8 cellular contexts compared by ENCODE assay signal in the genomic region with DNA sequence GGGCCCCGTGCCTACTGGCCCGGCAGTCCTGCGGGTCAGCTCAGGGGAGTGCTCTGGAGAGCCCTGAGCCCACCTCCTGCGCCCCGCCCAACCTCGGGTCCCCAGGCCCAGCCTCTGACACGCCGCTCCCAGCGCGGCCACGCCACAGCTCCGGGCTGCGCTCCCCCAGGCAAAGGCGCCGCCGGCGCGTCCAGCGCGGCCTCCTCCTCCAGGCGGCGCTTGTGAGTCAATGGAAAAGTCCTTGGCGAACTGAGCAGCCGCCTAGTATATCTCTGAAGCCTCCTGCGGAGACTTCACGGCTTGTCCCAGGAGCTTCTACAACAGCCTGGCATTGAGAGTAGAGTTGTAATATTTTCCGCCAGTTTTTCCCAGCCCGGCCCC. TPM values are rescaled to one million over a fixed set of nuclear protein-coding genes. Genes with fewer than 3 reads are reported as not detected.
DNase-seq lines count a peak whose midpoint lies in the region; ATAC-seq and TF ChIP-seq lines count a peak whose summit lies in the region.

No MANE protein-coding gene starts in this region.

- DNase-seq in D341Med (ENCODE audit: low spot score) (peak; percentile 86), RWPE1 (ENCODE audit: low spot score) (peak; percentile 65), glutamatergic neuron (peak; percentile 93), osteoblast (ENCODE audit: insufficient read length, low spot score, missing footprints) (peak; percentile 97), substantia nigra (lab: John Stamatoyannopoulos, UW) (peak in 32 of 49 donors; percentile 7 to 73 (median 35))
- peak; percentile 75 for DNase-seq in activated naive CD4-positive, alpha-beta T cell treated with anti-CD3 and anti-CD28 coated beads, Interleukin-2, amount 10 ng/mL, durations not matched to agents 7 days and 5 days

- peak; percentile 59 for ATAC-seq in HG02642 (IDR thresholded peaks at IDR 0.05; ENCODE audit: poor library complexity, unreplicated experiment)
- no peak for ATAC-seq in GM18873 (IDR thresholded peaks at IDR 0.05; ENCODE audit: low FRiP score, unreplicated experiment)

- CTCF ChIA-PET in RWPE1 (lab: Yijun Ruan, JAX) = interaction anchor here (0.6 to 1.8 kb wide), 20 partner anchors 9 to 540 kb away, joined by 3 to 7 read pairs (median 4); a partner anchor contains a TSS
- CTCF ChIA-PET in activated naive CD4-positive, alpha-beta T cell treated with anti-CD3 and anti-CD28 coated beads, Interleukin-2, amount 10 ng/mL, durations not matched to agents 7 days and 5 days (lab: Charles Lee) = interaction anchor here (0.8 to 1.5 kb wide), 3 partner anchors 9 to 352 kb away, joined by 3 to 9 read pairs (median 3); no protein-coding TSS in a partner anchor

- no peaks in the 10 kb centered on the region for H3K36me3 Mint-ChIP-seq in activated naive CD4-positive, alpha-beta T cell treated with anti-CD3 and anti-CD28 coated beads, Interleukin-2, amount 10 ng/mL, durations not matched to agents 7 days and 5 days
- no peaks in the 10 kb centered on the region for H3K36me3 Mint-ChIP-seq in glutamatergic neuron (ENCODE audit: unreplicated experiment)

- peaks cover 14% of the 10 kb centered on the region for H3K4me1 Mint-ChIP-seq in activated naive CD4-positive, alpha-beta T cell treated with anti-CD3 and anti-CD28 coated beads, Interleukin-2, amount 10 ng/mL, durations not matched to agents 7 days and 5 days
- H3K4me1 Mint-ChIP-seq in glutamatergic neuron (ENCODE audit: low read depth, unreplicated experiment) = no peaks in the 10 kb centered on the region

- H3K9me3 ChIP-seq in osteoblast (ENCODE audit: low read depth, low read length) = no peaks in the 10 kb centered on the region

- TF ChIP-seq CTCF in RWPE1 (conservative IDR thresholded peaks at IDR 0.05; ENCODE audit: low read depth) (peak; percentile 90), glutamatergic neuron (IDR thresholded peaks at IDR 0.05; ENCODE audit: partially characterized antibody, unreplicated experiment) (peak; percentile 81), osteoblast (IDR thresholded peaks at IDR 0.05; ENCODE audit: extremely low read depth, low read depth, low read length) (peak; percentile 67)

- H3K4me3 ChIP-seq in osteoblast (ENCODE audit: insufficient read depth, low read length) = peak overlapping the region; percentile 53

- peaks cover 37% of the 10 kb centered on the region for H3K27me3 ChIP-seq in osteoblast (ENCODE audit: insufficient read depth, low read length)

- H4K20me1 ChIP-seq in osteoblast (ENCODE audit: insufficient read depth, low read length) = no peaks in the 10 kb centered on the region

- peak overlapping the region; percentile 68 for H3K4me3 Mint-ChIP-seq in activated naive CD4-positive, alpha-beta T cell treated with anti-CD3 and anti-CD28 coated beads, Interleukin-2, amount 10 ng/mL, durations not matched to agents 7 days and 5 days
- H3K4me3 Mint-ChIP-seq in glutamatergic neuron (ENCODE audit: unreplicated experiment) = peak overlapping the region; percentile 81

- H3K4me1 ChIP-seq in osteoblast (ENCODE audit: insufficient read depth, low read length) = peaks cover 6% of the 10 kb centered on the region

- H3K9me3 Mint-ChIP-seq in activated naive CD4-positive, alpha-beta T cell treated with anti-CD3 and anti-CD28 coated beads, Interleukin-2, amount 10 ng/mL, durations not matched to agents 7 days and 5 days = no peaks in the 10 kb centered on the region
- H3K9me3 Mint-ChIP-seq in glutamatergic neuron (ENCODE audit: unreplicated experiment) = peaks cover 2% of the 10 kb centered on the region

- H3K79me2 ChIP-seq in osteoblast (ENCODE audit: insufficient read depth, low read length) = no peaks in the 10 kb centered on the region

- peaks cover 75% of the 10 kb centered on the region for H3K27me3 Mint-ChIP-seq in activated naive CD4-positive, alpha-beta T cell treated with anti-CD3 and anti-CD28 coated beads, Interleukin-2, amount 10 ng/mL, durations not matched to agents 7 days and 5 days
- peaks cover 16% of the 10 kb centered on the region for H3K27me3 Mint-ChIP-seq in glutamatergic neuron (ENCODE audit: unreplicated experiment)

- POLR2A ChIA-PET in RWPE1 (lab: Yijun Ruan, JAX; ENCODE audit: low non-redundant PET) = interaction anchor here (0.9 to 2.9 kb wide), 2 partner anchors 29 to 112 kb away, joined by 3 to 14 read pairs; a partner anchor contains a TSS

- peak overlapping the region; percentile 24; the same call in 1 of the 2 replicates for H3K27ac ChIP-seq in RWPE1
- H3K27ac ChIP-seq in osteoblast (ENCODE audit: low read depth, low read length) = no peak overlapping the region
- H3K27ac ChIP-seq in substantia nigra (ENCODE audit: low read depth, low read length, poor library complexity, severe bottlenecking) = no peak overlapping the region

- H3K36me3 ChIP-seq in osteoblast (ENCODE audit: insufficient read depth, low read length) = no peaks in the 10 kb centered on the region

- H2AFZ ChIP-seq in osteoblast (ENCODE audit: low read length) = peak overlapping the region; percentile 68

- H3K27ac Mint-ChIP-seq in activated naive CD4-positive, alpha-beta T cell treated with anti-CD3 and anti-CD28 coated beads, Interleukin-2, amount 10 ng/mL, durations not matched to agents 7 days and 5 days = no peak overlapping the region
- no peak overlapping the region for H3K27ac Mint-ChIP-seq in glutamatergic neuron (ENCODE audit: unreplicated experiment)

- peak overlapping the region; percentile 72 for H3K4me2 ChIP-seq in osteoblast (ENCODE audit: insufficient read depth, low read length)

RNA-seq across cellular contexts. Expression of a gene that starts 29.5 kb away (rescaled TPM):
- total RNA-seq in glutamatergic neuron (ENCODE audit: unreplicated experiment) = 17.3 TPM
- 13.0 and 14.5 TPM in 2 replicates for total RNA-seq in osteoblast

Comparison
In these comparisons a context has a peak if more than half of its experiments do, and no peak if none do; other contexts are left out.
1. DNase-seq: peak in every context shown above with its lines; median percentile 97 in osteoblast; 93 in glutamatergic neuron; 86 in D341Med; 75 in activated naive CD4-positive, alpha-beta T cell treated with anti-CD3 and anti-CD28 coated beads, Interleukin-2, amount 10 ng/mL, durations not matched to agents 7 days and 5 days; 65 in RWPE1; 35 in substantia nigra.